In genomic region chr1:248537449-248537848, GRCh38 we compare ENCODE assay signal across 8 cellular contexts.
DNase-seq lines count a peak whose midpoint lies in the region; ATAC-seq and FAIRE-seq lines count a peak whose summit lies in the region.
"Not testable (repeated sequence)": the region's sequence is repeated elsewhere in the genome, so short reads cannot be mapped to it uniquely, and the experiment has no call there.

No MANE protein-coding gene starts in this region.

- H3K27me3 Mint-ChIP-seq in stimulated activated naive CD8-positive, alpha-beta T cell treated with anti-CD3 and anti-CD28 coated beads, Interleukin-15, amount 100 ng/mL, for 72 hours = not testable (repeated sequence)

- not testable (repeated sequence) for DNase-seq in stimulated activated naive CD8-positive, alpha-beta T cell treated with anti-CD3 and anti-CD28 coated beads, Interleukin-15, amount 100 ng/mL, for 72 hours

- ATAC-seq in GM18519 (IDR thresholded peaks at IDR 0.05; ENCODE audit: low FRiP score, unreplicated experiment) (peak; percentile 49), GM18909 (IDR thresholded peaks at IDR 0.05; ENCODE audit: poor library complexity, unreplicated experiment) (peak; percentile 62), HG02610 (IDR thresholded peaks at IDR 0.05; ENCODE audit: unreplicated experiment) (peak; percentile 63), HG03354 (IDR thresholded peaks at IDR 0.05; ENCODE audit: poor library complexity, severe bottlenecking, unreplicated experiment) (peak; percentile 51)
- ATAC-seq in stimulated activated naive CD8-positive, alpha-beta T cell treated with anti-CD3 and anti-CD28 coated beads, Interleukin-15, amount 100 ng/mL, for 72 hours = peak; percentile 50

- not testable (repeated sequence) for H3K27ac Mint-ChIP-seq in stimulated activated naive CD8-positive, alpha-beta T cell treated with anti-CD3 and anti-CD28 coated beads, Interleukin-15, amount 100 ng/mL, for 72 hours

- peak; percentile 42 for FAIRE-seq in G401.6 (lab: Jason Lieb, UNC)
- peak; percentile 99 for FAIRE-seq in TTC549 (lab: Jason Lieb, UNC)
- FAIRE-seq in colon (lab: Jason Lieb, UNC) = peak; percentile 90

- H3K4me1 Mint-ChIP-seq in stimulated activated naive CD8-positive, alpha-beta T cell treated with anti-CD3 and anti-CD28 coated beads, Interleukin-15, amount 100 ng/mL, for 72 hours = not testable (repeated sequence)

- H3K9me3 Mint-ChIP-seq in stimulated activated naive CD8-positive, alpha-beta T cell treated with anti-CD3 and anti-CD28 coated beads, Interleukin-15, amount 100 ng/mL, for 72 hours = not testable (repeated sequence)

- not testable (repeated sequence) for H3K4me3 Mint-ChIP-seq in stimulated activated naive CD8-positive, alpha-beta T cell treated with anti-CD3 and anti-CD28 coated beads, Interleukin-15, amount 100 ng/mL, for 72 hours
